Comparison of ENCODE assay signal across 9 cellular contexts in genomic region chr1:78060857-78061563, GRCh38. TPM values are rescaled to one million over a fixed set of nuclear protein-coding genes. Genes with fewer than 3 reads are reported as not detected.
DNase-seq lines count a peak whose midpoint lies in the region; ATAC-seq and TF ChIP-seq lines count a peak whose summit lies in the region.
"Had no signal": no experiment of that assay in that cellular context is flagged by ENCODE, and none has a peak within 500 bp of the region (broad histone marks: within the 10 kb centered on the region; RNA-seq: fewer than 3 reads in every experiment).

No MANE protein-coding gene starts in this region.

- H3K4me3 ChIP-seq in gastroesophageal sphincter (no peak overlapping the region), tibial nerve (no peak overlapping the region)

- WGBS in gastroesophageal sphincter (ENCODE audit: low coverage in 1 of 2), 2 donors, result 86 to 93% methylated on average over 1 to 4 of the region's 4 CpGs
- WGBS in tibial nerve, 2 donors, result 91% methylated on average over 4 of the region's 4 CpGs

- H3K36me3 Mint-ChIP-seq in activated CD8-positive, alpha-beta T cell treated with anti-CD3 and anti-CD28 coated beads, Interleukin-2, amount 10 ng/mL, durations not matched to agents 7 days and 5 days (ENCODE audit: low read depth), result no peaks in the 10 kb centered on the region

- ATAC-seq in GM18505 (IDR thresholded peaks at IDR 0.05; ENCODE audit: unreplicated experiment) (peak; percentile 96), GM21723 (IDR thresholded peaks at IDR 0.05; ENCODE audit: unreplicated experiment) (peak; percentile 70), HG03520 (IDR thresholded peaks at IDR 0.05; ENCODE audit: unreplicated experiment) (peak; percentile 95), gastroesophageal sphincter (no peak)
- no peak for ATAC-seq in activated CD8-positive, alpha-beta T cell treated with anti-CD3 and anti-CD28 coated beads, Interleukin-2, amount 10 ng/mL, durations not matched to agents 7 days and 5 days
- ATAC-seq: sciatic nerve had no signal

- POLR2A ChIA-PET in activated CD8-positive, alpha-beta T cell treated with anti-CD3 and anti-CD28 coated beads, Interleukin-2, amount 10 ng/mL, durations not matched to agents 7 days and 5 days (lab: Charles Lee), result no interaction called here

- H3K9me3 ChIP-seq in gastroesophageal sphincter, result no peaks in the 10 kb centered on the region
- H3K9me3 ChIP-seq in tibial nerve, result no peaks in the 10 kb centered on the region

- H3K9me3 Mint-ChIP-seq in activated CD8-positive, alpha-beta T cell treated with anti-CD3 and anti-CD28 coated beads, Interleukin-2, amount 10 ng/mL, durations not matched to agents 7 days and 5 days (ENCODE audit: insufficient read depth), result no peaks in the 10 kb centered on the region

- peak in 1 of 4 experiments; percentile 4 for TF ChIP-seq CTCF in gastroesophageal sphincter (IDR thresholded peaks at IDR 0.05)
- TF ChIP-seq CTCF in tibial nerve (IDR thresholded peaks at IDR 0.05), result no peak

- peaks cover 14% of the 10 kb centered on the region for H3K27me3 Mint-ChIP-seq in activated CD8-positive, alpha-beta T cell treated with anti-CD3 and anti-CD28 coated beads, Interleukin-2, amount 10 ng/mL, durations not matched to agents 7 days and 5 days (ENCODE audit: low read depth)

- H3K27ac ChIP-seq in gastroesophageal sphincter (peak overlapping the region in 3 of 4 donors; percentile 50 to 64 (median 61)), tibial nerve (no peak overlapping the region)

- DNase-seq in NCI-H345 treated with DMSO at 0.1 percent for 48 hours (lab: John Stamatoyannopoulos, UW; ENCODE audit: unreplicated experiment) (no peak), HUDEP-2 (lab: John Stamatoyannopoulos, UW; ENCODE audit: unreplicated experiment in 76 of 76) (no peak), tibial nerve (ENCODE audit: low spot score in 2 of 2) (no peak)
- no peak for DNase-seq in activated CD8-positive, alpha-beta T cell treated with anti-CD3 and anti-CD28 coated beads, Interleukin-2, amount 10 ng/mL, durations not matched to agents 7 days and 5 days

- no peak overlapping the region for H3K27ac Mint-ChIP-seq in activated CD8-positive, alpha-beta T cell treated with anti-CD3 and anti-CD28 coated beads, Interleukin-2, amount 10 ng/mL, durations not matched to agents 7 days and 5 days

- CTCF ChIA-PET in activated CD8-positive, alpha-beta T cell treated with anti-CD3 and anti-CD28 coated beads, Interleukin-2, amount 10 ng/mL, durations not matched to agents 7 days and 5 days (lab: Charles Lee), result no interaction called here

- no peaks in the 10 kb centered on the region for H3K4me1 Mint-ChIP-seq in activated CD8-positive, alpha-beta T cell treated with anti-CD3 and anti-CD28 coated beads, Interleukin-2, amount 10 ng/mL, durations not matched to agents 7 days and 5 days (ENCODE audit: low read depth)

- H3K4me1 ChIP-seq in gastroesophageal sphincter (peaks cover 0 to 9% (median 3%) of the 10 kb centered on the region in 3 donors), tibial nerve (no peaks in the 10 kb centered on the region)

- TF ChIP-seq EP300 in gastroesophageal sphincter (IDR thresholded peaks at IDR 0.05), result no peak
- no peak for TF ChIP-seq EP300 in tibial nerve (IDR thresholded peaks at IDR 0.05)

- H3K27me3 ChIP-seq in gastroesophageal sphincter (no peaks in the 10 kb centered on the region), tibial nerve (no peaks in the 10 kb centered on the region)

- H3K36me3 ChIP-seq in gastroesophageal sphincter, result no peaks in the 10 kb centered on the region
- no peaks in the 10 kb centered on the region for H3K36me3 ChIP-seq in tibial nerve

- H3K4me3 Mint-ChIP-seq in activated CD8-positive, alpha-beta T cell treated with anti-CD3 and anti-CD28 coated beads, Interleukin-2, amount 10 ng/mL, durations not matched to agents 7 days and 5 days, result no peak overlapping the region

- no peak for TF ChIP-seq POLR2A in GM18505 (IDR thresholded peaks at IDR 0.05; ENCODE audit: borderline replicate concordance, extremely low read depth, insufficient read depth, insufficient read length)
- no peak for TF ChIP-seq POLR2A in gastroesophageal sphincter (IDR thresholded peaks at IDR 0.05)
- no peak for TF ChIP-seq POLR2A in tibial nerve (IDR thresholded peaks at IDR 0.05)

RNA-seq across cellular contexts. Expression of gene GIPC2, which starts 15.2 kb away (rescaled TPM):
- total RNA-seq in gastroesophageal sphincter, result 1 to 10 TPM; 2.2 to 9.0 (median 5.5) TPM
- under 1 TPM; 0.34 to 0.37 TPM for total RNA-seq in activated CD8-positive, alpha-beta T cell treated with anti-CD3 and anti-CD28 coated beads, Interleukin-2, amount 10 ng/mL, durations not matched to agents 7 days and 5 days
- 1 to 10 TPM; 2.1 to 6.9 (median 3.7) TPM for total RNA-seq in tibial nerve

RNA-seq across cellular contexts. Expression of gene DNAJB4, which starts 56.3 kb away (rescaled TPM):
- total RNA-seq in gastroesophageal sphincter, result 100 to 1,000 TPM in 1 of 4 donors, 10 to 100 TPM in 3; 74.1 to 123 (median 86.0) TPM
- total RNA-seq in activated CD8-positive, alpha-beta T cell treated with anti-CD3 and anti-CD28 coated beads, Interleukin-2, amount 10 ng/mL, durations not matched to agents 7 days and 5 days, result 10 to 100 TPM in 1 of 2 experiments, 1 to 10 TPM in 1; 9.4 to 10.5 TPM
- total RNA-seq in tibial nerve, result 10 to 100 TPM; 33.9 to 38.0 (median 35.6) TPM

Comparison
In these comparisons a context has a peak if more than half of its experiments do, and no peak if none do; other contexts are left out.
1. ATAC-seq: peak in GM18505 (single experiment), GM21723 (single experiment) and HG03520 (single experiment); none in gastroesophageal sphincter (single experiment) and activated CD8-positive, alpha-beta T cell treated with anti-CD3 and anti-CD28 coated beads, Interleukin-2, amount 10 ng/mL, durations not matched to agents 7 days and 5 days (single experiment).
2. H3K27ac ChIP-seq: peak in gastroesophageal sphincter (3 of 4); none in tibial nerve (0 of 4).